ENCODE assay signal across 15 cellular contexts in genomic region chr15:52171386-52171785, GRCh38. TPM values are rescaled to one million over a fixed set of nuclear protein-coding genes. Genes with fewer than 3 reads are reported as not detected.
DNase-seq lines count a peak whose midpoint lies in the region; ATAC-seq and TF ChIP-seq lines count a peak whose summit lies in the region.
"Had no signal": no experiment of that assay in that cellular context is flagged by ENCODE, and none has a peak within 500 bp of the region (broad histone marks: within the 10 kb centered on the region; RNA-seq: fewer than 3 reads in every experiment).

No MANE protein-coding gene starts in this region.

- POLR2A ChIA-PET in activated CD8-positive, alpha-beta T cell treated with anti-CD3 and anti-CD28 coated beads, Interleukin-2, amount 10 ng/mL, durations not matched to agents 7 days and 5 days (lab: Charles Lee): interaction anchor here (1.0 to 1.8 kb wide), 3 partner anchors 8 to 200 kb away, joined by 5 to 10 read pairs (median 5); partner anchors contain the start of gene LEO1

- TF ChIP-seq CTCF in mammary epithelial cell (conservative IDR thresholded peaks at IDR 0.05 in 1 of 2, IDR thresholded peaks at IDR 0.05 in 1 of 2; ENCODE audit: extremely low read depth in 1 of 2, insufficient read depth in 1 of 2, low read depth in 1 of 2, low read length in 2 of 2): peak in 1 of 2 donors; percentile 20
- no peak for TF ChIP-seq CTCF in breast epithelium (IDR thresholded peaks at IDR 0.05)
- TF ChIP-seq CTCF in fibroblast of mammary gland (conservative IDR thresholded peaks at IDR 0.05; ENCODE audit: control insufficient read depth, insufficient read depth, low read depth, low read length): no peak
- TF ChIP-seq CTCF in testis (IDR thresholded peaks at IDR 0.05): no peak

- H3K4me2 ChIP-seq in mammary epithelial cell (ENCODE audit: insufficient read depth, low read depth, low read length): peak overlapping the region; percentile 26

- no peaks in the 10 kb centered on the region for H3K27me3 ChIP-seq in mammary epithelial cell (ENCODE audit: insufficient read depth, low read length)
- no peaks in the 10 kb centered on the region for H3K27me3 ChIP-seq in breast epithelium
- no peaks in the 10 kb centered on the region for H3K27me3 ChIP-seq in testis

- no peaks in the 10 kb centered on the region for H3K4me1 ChIP-seq in mammary epithelial cell (ENCODE audit: insufficient read depth, low read length)
- H3K4me1 ChIP-seq in breast epithelium: no peaks in the 10 kb centered on the region
- H3K4me1 ChIP-seq in testis: peaks cover 12% of the 10 kb centered on the region

- peaks cover 18% of the 10 kb centered on the region for H3K4me1 Mint-ChIP-seq in activated CD8-positive, alpha-beta T cell treated with anti-CD3 and anti-CD28 coated beads, Interleukin-2, amount 10 ng/mL, durations not matched to agents 7 days and 5 days (ENCODE audit: low read depth)

- BruUV-seq in mammary epithelial cell (replicated peaks; lab: Mats Ljungman, UMichigan): no TSS peak

- intact Hi-C loops in mammary epithelial cell (cut with micrococcal nuclease): no loop called here
- intact Hi-C loops in breast epithelium (cut with DNase I; ENCODE audit: low total_unique reads): loop anchor here (1.0 kb wide), 1 partner anchor 14 kb away; no protein-coding TSS in a partner anchor
- intact Hi-C loops in testis (cut with DNase I; ENCODE audit: low total_unique reads): no loop called here

- no peaks in the 10 kb centered on the region for H4K20me1 ChIP-seq in mammary epithelial cell (ENCODE audit: insufficient read depth, low read length)

- no peak overlapping the region for H3K4me3 ChIP-seq in mammary epithelial cell (replicated peaks in 1 of 3; ENCODE audit: insufficient read depth in 1 of 3, low read depth in 2 of 3, low read length in 3 of 3)
- no peak overlapping the region for H3K4me3 ChIP-seq in breast epithelium
- H3K4me3 ChIP-seq in fibroblast of mammary gland (ENCODE audit: control insufficient read depth, low read depth, low read length): no peak overlapping the region
- H3K4me3 ChIP-seq in testis: no peak overlapping the region
- H3K4me3 ChIP-seq: SK-N-MC had no signal

- DNase-seq in mammary epithelial cell: peak; percentile 9
- DNase-seq in breast epithelium (ENCODE audit: low spot score in 2 of 2): no peak
- peak; percentile 41 for DNase-seq in activated CD8-positive, alpha-beta T cell treated with anti-CD3 and anti-CD28 coated beads, Interleukin-2, amount 10 ng/mL, durations not matched to agents 7 days and 5 days
- peak; percentile 17 for DNase-seq in fibroblast of mammary gland (ENCODE audit: low read depth)
- peak; percentile 28 for DNase-seq in testis
- DNase-seq: activated T-cell treated with anti-CD3 and anti-CD28 coated beads for 4 hours; immature natural killer cell; NCI-H446; stimulated activated CD4-positive, alpha-beta T cell treated with anti-CD3 and anti-CD28 coated beads, Interleukin-2, amount 100 ng/mL, for 24 hours had no signal

- peak; percentile 70 for ATAC-seq in activated CD8-positive, alpha-beta T cell treated with anti-CD3 and anti-CD28 coated beads, Interleukin-2, amount 10 ng/mL, durations not matched to agents 7 days and 5 days
- ATAC-seq in GM21390 (IDR thresholded peaks at IDR 0.05; ENCODE audit: unreplicated experiment) (no peak), GM19328 (IDR thresholded peaks at IDR 0.05; ENCODE audit: unreplicated experiment) (no peak), HG03571 (IDR thresholded peaks at IDR 0.05; ENCODE audit: unreplicated experiment) (no peak)

- H3K36me3 ChIP-seq in mammary epithelial cell (ENCODE audit: insufficient read depth, low read length): no peaks in the 10 kb centered on the region
- no peaks in the 10 kb centered on the region for H3K36me3 ChIP-seq in breast epithelium
- H3K36me3 ChIP-seq in testis (ENCODE audit: low read depth, missing control alignments): no peaks in the 10 kb centered on the region

- TF ChIP-seq POLR2A in breast epithelium (IDR thresholded peaks at IDR 0.05): no peak
- TF ChIP-seq POLR2A in testis (IDR thresholded peaks at IDR 0.05): no peak

- H3K79me2 ChIP-seq in mammary epithelial cell (ENCODE audit: insufficient read depth, low read length): peaks cover 53% of the 10 kb centered on the region

- H3K36me3 Mint-ChIP-seq in activated CD8-positive, alpha-beta T cell treated with anti-CD3 and anti-CD28 coated beads, Interleukin-2, amount 10 ng/mL, durations not matched to agents 7 days and 5 days (ENCODE audit: low read depth): peaks cover 14% of the 10 kb centered on the region

- H3K27ac ChIP-seq in mammary epithelial cell (ENCODE audit: insufficient read depth, low read depth, low read length) (no peak overlapping the region), breast epithelium (no peak overlapping the region), testis (peak overlapping the region; percentile 16 to 81)
- H3K27ac ChIP-seq: epithelial cell of prostate, SK-N-MC had no signal

- CTCF ChIA-PET in mammary epithelial cell (lab: Charles Lee; ENCODE audit: low non-redundant PET): no interaction called here
- CTCF ChIA-PET in activated CD8-positive, alpha-beta T cell treated with anti-CD3 and anti-CD28 coated beads, Interleukin-2, amount 10 ng/mL, durations not matched to agents 7 days and 5 days (lab: Charles Lee): interaction anchor here (0.5 to 2.6 kb wide), 18 partner anchors 8 to 395 kb away, joined by 3 to 21 read pairs (median 4); partner anchors contain the start of gene LEO1

- in situ Hi-C loops in mammary epithelial cell (cut with MboI; ENCODE audit: low sequenced_read_pairs in 2 of 2): no loop called here

- no peak overlapping the region for H2AFZ ChIP-seq in mammary epithelial cell (ENCODE audit: low read depth, low read length)

- H3K4me3 Mint-ChIP-seq in activated CD8-positive, alpha-beta T cell treated with anti-CD3 and anti-CD28 coated beads, Interleukin-2, amount 10 ng/mL, durations not matched to agents 7 days and 5 days: no peak overlapping the region
- H3K4me3 Mint-ChIP-seq: immature natural killer cell had no signal

- dilution Hi-C loops in mammary epithelial cell (cut with HindIII; ENCODE audit: low sequenced_read_pairs): no loop called here

- H3K27ac Mint-ChIP-seq in activated CD8-positive, alpha-beta T cell treated with anti-CD3 and anti-CD28 coated beads, Interleukin-2, amount 10 ng/mL, durations not matched to agents 7 days and 5 days: no peak overlapping the region

- H3K9ac ChIP-seq in mammary epithelial cell (ENCODE audit: insufficient read depth, low read length): no peak overlapping the region

- H3K9me3 ChIP-seq in mammary epithelial cell (replicated peaks; ENCODE audit: insufficient read depth, low read length) (no peaks in the 10 kb centered on the region), breast epithelium (no peaks in the 10 kb centered on the region), testis (no peaks in the 10 kb centered on the region)

- H3K9me3 Mint-ChIP-seq in activated CD8-positive, alpha-beta T cell treated with anti-CD3 and anti-CD28 coated beads, Interleukin-2, amount 10 ng/mL, durations not matched to agents 7 days and 5 days (ENCODE audit: insufficient read depth): no peaks in the 10 kb centered on the region
- H3K9me3 Mint-ChIP-seq: IgD-negative memory B cell, immature natural killer cell had no signal

- no peaks in the 10 kb centered on the region for H3K27me3 Mint-ChIP-seq in activated CD8-positive, alpha-beta T cell treated with anti-CD3 and anti-CD28 coated beads, Interleukin-2, amount 10 ng/mL, durations not matched to agents 7 days and 5 days (ENCODE audit: low read depth)
- H3K27me3 Mint-ChIP-seq: IgD-negative memory B cell had no signal

- 26% methylated on average over 4 of the region's 4 CpGs for WGBS in mammary epithelial cell (ENCODE audit: low coverage, missing lambda C conversion rate)
- 25 to 36% methylated on average over 4 of the region's 4 CpGs for WGBS in testis, 2 donors

RNA-seq across cellular contexts. Expression of gene GNB5, which starts 19.8 kb away (rescaled TPM):
- 10 to 100 TPM; 35.5 to 38.3 TPM for total RNA-seq in mammary epithelial cell
- polyA plus RNA-seq in mammary epithelial cell: 36.8 TPM
- 19.7 TPM for polyA minus RNA-seq in mammary epithelial cell
- 10 to 100 TPM; 18.9 to 43.9 (median 43.9) TPM for total RNA-seq in breast epithelium
- total RNA-seq in activated CD8-positive, alpha-beta T cell treated with anti-CD3 and anti-CD28 coated beads, Interleukin-2, amount 10 ng/mL, durations not matched to agents 7 days and 5 days: 10 to 100 TPM; 33.8 to 37.0 TPM
- total RNA-seq in testis: 10 to 100 TPM; 65.4 to 82.3 TPM
- polyA plus RNA-seq in testis (ENCODE audit: insufficient read depth, low read depth, low replicate concordance): 37.1 TPM

RNA-seq across cellular contexts. Expression of gene BCL2L10, which starts 58.8 kb away (rescaled TPM):
- total RNA-seq in mammary epithelial cell (1 to 10 TPM in 1 of 2 donors, not detected in 1; 2.2 TPM), breast epithelium (1 to 10 TPM in 1 of 3 donors, under 1 TPM in 2; 0.59 to 2.3 (median 0.64) TPM), testis (under 1 TPM; 0.37 to 0.39 TPM)
- polyA plus RNA-seq in mammary epithelial cell (0.39 TPM), testis (ENCODE audit: insufficient read depth, low read depth, low replicate concordance) (not detected)
- polyA minus RNA-seq in mammary epithelial cell: 5.5 TPM
- total RNA-seq in activated CD8-positive, alpha-beta T cell treated with anti-CD3 and anti-CD28 coated beads, Interleukin-2, amount 10 ng/mL, durations not matched to agents 7 days and 5 days: under 1 TPM in 1 of 2 experiments, not detected in 1; 0.26 TPM
- polyA plus RNA-seq: immature natural killer cell had no signal

Comparison
In these comparisons a context has a peak if more than half of its experiments do, and no peak if none do; other contexts are left out.
1. DNase-seq: peak in mammary epithelial cell (single experiment), activated CD8-positive, alpha-beta T cell treated with anti-CD3 and anti-CD28 coated beads, Interleukin-2, amount 10 ng/mL, durations not matched to agents 7 days and 5 days (single experiment), fibroblast of mammary gland (single experiment) and testis (single experiment); none in breast epithelium (0 of 2).
2. H3K27ac ChIP-seq: peak in testis (2 of 2); none in mammary epithelial cell (single experiment) and breast epithelium (0 of 2).